In the genomic region with DNA sequence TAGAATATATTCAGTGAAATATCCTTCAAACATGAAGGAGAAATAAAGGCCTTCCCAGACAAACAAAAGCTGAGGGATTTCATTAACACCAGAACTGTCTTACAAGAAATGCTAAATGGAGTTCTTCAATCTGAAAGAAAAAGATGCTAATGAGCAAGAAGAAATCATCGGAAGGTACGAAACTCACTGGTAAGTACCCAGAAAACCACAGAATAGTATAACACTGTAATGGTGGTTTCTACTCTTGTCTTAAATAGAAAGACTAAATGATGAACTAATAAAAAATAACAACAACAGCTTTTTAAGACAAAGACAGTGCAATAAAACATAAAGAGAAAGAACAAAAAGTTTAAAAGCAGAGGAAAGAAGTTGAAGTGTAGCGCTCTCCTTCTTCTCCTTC, we compare ENCODE assay signal across 36 cellular contexts. TPM values are rescaled to one million over a fixed set of nuclear protein-coding genes. Genes with fewer than 3 reads are reported as not detected.
"Had no signal": no experiment of that assay in that cellular context is flagged by ENCODE, and none has a peak within 500 bp of the region (broad histone marks: within the 10 kb centered on the region; RNA-seq: fewer than 3 reads in every experiment).

No MANE protein-coding gene starts in this region.

- H3K9me3 ChIP-seq: Peyer's patch had no signal

- H3K4me3 ChIP-seq: Peyer's patch, SJSA1 had no signal

- H3K9me3 Mint-ChIP-seq: activated CD4-positive, alpha-beta T cell treated with anti-CD3 and anti-CD28 coated beads, Interleukin-2, amount 10 ng/mL, durations not matched to agents 24 days and 14 days; activated T-cell treated with anti-CD3 and anti-CD28 coated beads, Interleukin-2, amount 50 U/mL, for 72 hours; T-helper 1 cell treated with Interleukin-12 subunit alpha and Interleukin-12 subunit beta and Interleukin-4 antibody, amounts not matched to agents 30 μg/mL and 1 μg/mL, for 36 hours; T-helper 2 cell treated with Interferon-gamma antibody and Interleukin-4, amounts not matched to agents 5 μg/mL and 100 μg/mL, for 36 hours had no signal

- H3K4me2 ChIP-seq: SK-N-SH had no signal

- H3K4me3 Mint-ChIP-seq: activated CD4-positive, alpha-beta T cell treated with anti-CD3 and anti-CD28 coated beads, Interleukin-2, amount 10 ng/mL, durations not matched to agents 24 days and 14 days; activated CD8-positive, alpha-beta T cell treated with anti-CD3 and anti-CD28 coated beads for 36 hours; activated naive CD8-positive, alpha-beta T cell treated with anti-CD3 and anti-CD28 coated beads for 36 hours; activated T-cell treated with anti-CD3 and anti-CD28 coated beads, Interleukin-2, amount 50 U/mL, for 72 hours; activated T-helper 17 cell treated with anti-CD3 and anti-CD28 coated beads, Interleukin-2, amount 50 U/mL, for 72 hours; T-helper 1 cell treated with Interleukin-12 subunit alpha and Interleukin-12 subunit beta and Interleukin-4 antibody, amounts not matched to agents 30 μg/mL and 1 μg/mL, for 36 hours; T-helper 2 cell treated with Interferon-gamma antibody and Interleukin-4, amounts not matched to agents 5 μg/mL and 100 μg/mL, for 36 hours had no signal

- H3K4me1 ChIP-seq: Peyer's patch, SJSA1 had no signal

- ATAC-seq: activated CD8-positive, alpha-beta T cell treated with anti-CD3 and anti-CD28 coated beads for 36 hours; activated T-cell treated with anti-CD3 and anti-CD28 coated beads, Interleukin-2, amount 50 U/mL, for 72 hours; activated T-helper 17 cell treated with anti-CD3 and anti-CD28 coated beads, Interleukin-2, amount 50 U/mL, for 72 hours; PC-3 had no signal

- FAIRE-seq: colon, TTC549 had no signal

- H3K27ac ChIP-seq: brain microvascular endothelial cell, Peyer's patch, SJSA1 had no signal

- H3K36me3 Mint-ChIP-seq: activated naive CD8-positive, alpha-beta T cell treated with anti-CD3 and anti-CD28 coated beads for 36 hours had no signal

- DNase-seq: activated CD4-positive, alpha-beta T cell treated with anti-CD3 and anti-CD28 coated beads, Interleukin-2, amount 10 ng/mL, durations not matched to agents 24 days and 14 days; activated CD4-positive, alpha-beta T cell treated with anti-CD3 and anti-CD28 coated beads, Interleukin-2, amount 50 U/mL, for 4 hours; activated CD8-positive, alpha-beta T cell treated with anti-CD3 and anti-CD28 coated beads for 36 hours; activated effector memory CD4-positive, alpha-beta T cell treated with anti-CD3 and anti-CD28 coated beads, Interleukin-2, amount 50 U/mL, for 16 hours; activated naive CD4-positive, alpha-beta T cell; activated naive CD4-positive, alpha-beta T cell treated with anti-CD3 and anti-CD28 coated beads, Interleukin-2, amount 50 U/mL, for 16 hours; activated naive CD8-positive, alpha-beta T cell treated with anti-CD3 and anti-CD28 coated beads for 36 hours; activated T-cell treated with anti-CD3 and anti-CD28 coated beads, Interleukin-2, amount 50 U/mL, for 1 hour; activated T-cell treated with anti-CD3 and anti-CD28 coated beads, Interleukin-2, amount 50 U/mL, for 72 hours; amniotic stem cell; aorta; brain microvascular endothelial cell; central memory CD4-positive, alpha-beta T cell; NCI-H1105; NCI-H1417 treated with DMSO at 0.1 percent for 48 hours; NCI-H187 treated with DMSO at 0.1 percent for 48 hours; NCI-H2081; NCI-H226; NCI-H446 treated with DMSO at 0.1 percent for 48 hours; NCI-H524; NCI-H69; NCI-H82; PC-3; Peyer's patch; RPMI8226; SHP77 treated with DMSO at 0.1 percent for 48 hours; SK-N-SH had no signal

- H3K4me1 Mint-ChIP-seq: activated CD4-positive, alpha-beta T cell treated with anti-CD3 and anti-CD28 coated beads, Interleukin-2, amount 10 ng/mL, durations not matched to agents 24 days and 14 days; activated naive CD8-positive, alpha-beta T cell treated with anti-CD3 and anti-CD28 coated beads for 36 hours; activated T-helper 17 cell treated with anti-CD3 and anti-CD28 coated beads, Interleukin-2, amount 50 U/mL, for 72 hours had no signal

- H3K27me3 ChIP-seq: brain microvascular endothelial cell, Peyer's patch had no signal

- H3K36me3 ChIP-seq: brain microvascular endothelial cell, Peyer's patch, SJSA1 had no signal

- H3K27ac Mint-ChIP-seq: activated CD4-positive, alpha-beta T cell treated with anti-CD3 and anti-CD28 coated beads, Interleukin-2, amount 10 ng/mL, durations not matched to agents 24 days and 14 days; activated CD8-positive, alpha-beta T cell treated with anti-CD3 and anti-CD28 coated beads for 36 hours; activated naive CD8-positive, alpha-beta T cell treated with anti-CD3 and anti-CD28 coated beads for 36 hours; activated T-cell treated with anti-CD3 and anti-CD28 coated beads, Interleukin-2, amount 50 U/mL, for 72 hours; activated T-helper 17 cell treated with anti-CD3 and anti-CD28 coated beads, Interleukin-2, amount 50 U/mL, for 72 hours; T-helper 1 cell treated with Interleukin-12 subunit alpha and Interleukin-12 subunit beta and Interleukin-4 antibody, amounts not matched to agents 30 μg/mL and 1 μg/mL, for 36 hours; T-helper 2 cell treated with Interferon-gamma antibody and Interleukin-4, amounts not matched to agents 5 μg/mL and 100 μg/mL, for 36 hours had no signal

- H3K9ac ChIP-seq: SK-N-SH had no signal

RNA-seq across cellular contexts. Expression of gene RNF212B, which starts 18.7 kb away (rescaled TPM):
- total RNA-seq: activated CD4-positive, alpha-beta T cell treated with anti-CD3 and anti-CD28 coated beads, Interleukin-2, amount 10 ng/mL, durations not matched to agents 24 days and 14 days; activated CD8-positive, alpha-beta memory T cell treated with anti-CD3 and anti-CD28 coated beads for 36 hours; activated CD8-positive, alpha-beta T cell treated with anti-CD3 and anti-CD28 coated beads for 36 hours; activated naive CD8-positive, alpha-beta T cell treated with anti-CD3 and anti-CD28 coated beads for 36 hours; activated T-cell treated with anti-CD3 and anti-CD28 coated beads, Interleukin-2, amount 50 U/mL, for 72 hours; activated T-helper 17 cell treated with anti-CD3 and anti-CD28 coated beads, Interleukin-2, amount 50 U/mL, for 72 hours; aorta; cerebellum; MCF 10A; PC-3; Peyer's patch; SJSA1 had no signal
- polyA plus RNA-seq: aorta, SK-N-SH had no signal

RNA-seq across cellular contexts. Expression of gene SLC7A8, which starts 35.6 kb away (rescaled TPM):
- total RNA-seq: activated CD4-positive, alpha-beta T cell treated with anti-CD3 and anti-CD28 coated beads, Interleukin-2, amount 10 ng/mL, durations not matched to agents 24 days and 14 days had no signal
